ENCODE assay signal across 20 cellular contexts in genomic region chr1:38334930-38335592, GRCh38.
DNase-seq lines count a peak whose midpoint lies in the region; ATAC-seq and TF ChIP-seq lines count a peak whose summit lies in the region.
"Had no signal": no experiment of that assay in that cellular context is flagged by ENCODE, and none has a peak within 500 bp of the region (broad histone marks: within the 10 kb centered on the region; RNA-seq: fewer than 3 reads in every experiment).

No MANE protein-coding gene starts in this region.

- no peaks in the 10 kb centered on the region for H3K36me3 Mint-ChIP-seq in activated CD4-positive, alpha-beta memory T cell treated with anti-CD3 and anti-CD28 coated beads for 36 hours
- H3K36me3 Mint-ChIP-seq in activated CD4-positive, alpha-beta memory T cell treated with anti-CD3 and anti-CD28 coated beads, Interleukin-2, amount 10 ng/mL, durations not matched to agents 7 days and 5 days (ENCODE audit: low read depth), result no peaks in the 10 kb centered on the region
- H3K36me3 Mint-ChIP-seq: type B pancreatic cell had no signal

- CTCF ChIA-PET in activated CD4-positive, alpha-beta memory T cell treated with anti-CD3 and anti-CD28 coated beads for 36 hours (lab: Charles Lee), result no interaction called here
- CTCF ChIA-PET in activated CD4-positive, alpha-beta memory T cell treated with anti-CD3 and anti-CD28 coated beads, Interleukin-2, amount 10 ng/mL, durations not matched to agents 7 days and 5 days (lab: Charles Lee), result no interaction called here

- H3K4me1 Mint-ChIP-seq in activated CD4-positive, alpha-beta memory T cell treated with anti-CD3 and anti-CD28 coated beads for 36 hours (ENCODE audit: low read depth), result peaks cover 8% of the 10 kb centered on the region
- H3K4me1 Mint-ChIP-seq in activated CD4-positive, alpha-beta memory T cell treated with anti-CD3 and anti-CD28 coated beads, Interleukin-2, amount 10 ng/mL, durations not matched to agents 7 days and 5 days, result no peaks in the 10 kb centered on the region
- H3K4me1 Mint-ChIP-seq: nephron progenitor cell had no signal

- no peaks in the 10 kb centered on the region for H3K27me3 ChIP-seq in WERI-Rb-1 (ENCODE audit: insufficient read depth, low read depth, severe bottlenecking)
- H3K27me3 ChIP-seq: Peyer's patch had no signal

- POLR2A ChIA-PET in activated CD4-positive, alpha-beta memory T cell treated with anti-CD3 and anti-CD28 coated beads for 36 hours (lab: Charles Lee), result no interaction called here
- POLR2A ChIA-PET in activated CD4-positive, alpha-beta memory T cell treated with anti-CD3 and anti-CD28 coated beads, Interleukin-2, amount 10 ng/mL, durations not matched to agents 7 days and 5 days (lab: Charles Lee), result no interaction called here

- no peak for TF ChIP-seq CTCF in WERI-Rb-1 (IDR thresholded peaks at IDR 0.05; ENCODE audit: low read depth, low read length)

- no peak overlapping the region for H3K27ac Mint-ChIP-seq in activated CD4-positive, alpha-beta memory T cell treated with anti-CD3 and anti-CD28 coated beads for 36 hours
- H3K27ac Mint-ChIP-seq in activated CD4-positive, alpha-beta memory T cell treated with anti-CD3 and anti-CD28 coated beads, Interleukin-2, amount 10 ng/mL, durations not matched to agents 7 days and 5 days, result no peak overlapping the region
- H3K27ac Mint-ChIP-seq: CD4-positive, alpha-beta T cell; nephron progenitor cell; type B pancreatic cell had no signal

- peak; percentile 55 for DNase-seq in activated CD4-positive, alpha-beta memory T cell treated with anti-CD3 and anti-CD28 coated beads for 36 hours
- DNase-seq in activated CD4-positive, alpha-beta memory T cell treated with anti-CD3 and anti-CD28 coated beads, Interleukin-2, amount 10 ng/mL, durations not matched to agents 7 days and 5 days, result no peak
- DNase-seq in CD1c-positive myeloid dendritic cell (ENCODE audit: extremely low spot score), result peak; percentile 84
- peak; percentile 8 for DNase-seq in WERI-Rb-1
- DNase-seq in pons (ENCODE audit: low spot score), result peak; percentile 51
- no peak for DNase-seq in Right ventricle myocardium superior
- DNase-seq in EL, result no peak
- DNase-seq in activated CD8-positive, alpha-beta memory T cell treated with anti-CD3 and anti-CD28 coated beads for 24 hours, result no peak
- DNase-seq: CD4-positive, alpha-beta T cell; DMS153; NCI-H1417; NCI-H748 treated with DMSO at 0.1 percent for 48 hours; nephron progenitor cell; Peyer's patch; psoas muscle; stimulated activated naive CD4-positive, alpha-beta T cell had no signal

- no peak overlapping the region for H3K4me3 ChIP-seq in WERI-Rb-1 (ENCODE audit: low read depth, low read length)
- H3K4me3 ChIP-seq: coronary artery, Peyer's patch, psoas muscle, smooth muscle cell had no signal

- H3K9me3 ChIP-seq in WERI-Rb-1 (ENCODE audit: severe bottlenecking), result no peaks in the 10 kb centered on the region
- H3K9me3 ChIP-seq: Peyer's patch, psoas muscle had no signal

- ATAC-seq in Right ventricle myocardium superior (ENCODE audit: poor library complexity), result no peak
- ATAC-seq: psoas muscle had no signal

- no peak overlapping the region for H3K4me3 Mint-ChIP-seq in activated CD4-positive, alpha-beta memory T cell treated with anti-CD3 and anti-CD28 coated beads for 36 hours
- no peak overlapping the region for H3K4me3 Mint-ChIP-seq in activated CD4-positive, alpha-beta memory T cell treated with anti-CD3 and anti-CD28 coated beads, Interleukin-2, amount 10 ng/mL, durations not matched to agents 7 days and 5 days
- H3K4me3 Mint-ChIP-seq: CD4-positive, alpha-beta T cell; nephron progenitor cell; type B pancreatic cell had no signal

- no peak overlapping the region for H3K27ac ChIP-seq in WERI-Rb-1
- H3K27ac ChIP-seq: coronary artery, KMS-11, Peyer's patch, psoas muscle had no signal

- no peaks in the 10 kb centered on the region for H3K36me3 ChIP-seq in WERI-Rb-1
- H3K36me3 ChIP-seq: Peyer's patch had no signal

- intact Hi-C loops in activated CD4-positive, alpha-beta memory T cell treated with anti-CD3 and anti-CD28 coated beads for 36 hours (cut with micrococcal nuclease), result no loop called here
- intact Hi-C loops in Right ventricle myocardium superior (cut with DNase I), result no loop called here

- H3K27me3 Mint-ChIP-seq in activated CD4-positive, alpha-beta memory T cell treated with anti-CD3 and anti-CD28 coated beads for 36 hours, result peaks cover 18% of the 10 kb centered on the region
- H3K27me3 Mint-ChIP-seq in activated CD4-positive, alpha-beta memory T cell treated with anti-CD3 and anti-CD28 coated beads, Interleukin-2, amount 10 ng/mL, durations not matched to agents 7 days and 5 days, result peaks cover 14% of the 10 kb centered on the region

- no peaks in the 10 kb centered on the region for H3K9me3 Mint-ChIP-seq in activated CD4-positive, alpha-beta memory T cell treated with anti-CD3 and anti-CD28 coated beads for 36 hours
- H3K9me3 Mint-ChIP-seq in activated CD4-positive, alpha-beta memory T cell treated with anti-CD3 and anti-CD28 coated beads, Interleukin-2, amount 10 ng/mL, durations not matched to agents 7 days and 5 days, result no peaks in the 10 kb centered on the region
- H3K9me3 Mint-ChIP-seq: CD4-positive, alpha-beta T cell; nephron progenitor cell; type B pancreatic cell had no signal

Comparison
In these comparisons a context has a peak if more than half of its experiments do, and no peak if none do; other contexts are left out.
1. DNase-seq: peak in activated CD4-positive, alpha-beta memory T cell treated with anti-CD3 and anti-CD28 coated beads for 36 hours (single experiment), CD1c-positive myeloid dendritic cell (single experiment), WERI-Rb-1 (single experiment) and pons (single experiment); none in activated CD4-positive, alpha-beta memory T cell treated with anti-CD3 and anti-CD28 coated beads, Interleukin-2, amount 10 ng/mL, durations not matched to agents 7 days and 5 days (single experiment), Right ventricle myocardium superior (single experiment), EL (single experiment) and activated CD8-positive, alpha-beta memory T cell treated with anti-CD3 and anti-CD28 coated beads for 24 hours (single experiment).